In genomic region chr4:4726051-4726450, GRCh38 we compare ENCODE assay signal across 15 cellular contexts.
DNase-seq lines count a peak whose midpoint lies in the region; ATAC-seq, FAIRE-seq and TF ChIP-seq lines count a peak whose summit lies in the region.
"Had no signal": no experiment of that assay in that cellular context is flagged by ENCODE, and none has a peak within 500 bp of the region (broad histone marks: within the 10 kb centered on the region; RNA-seq: fewer than 3 reads in every experiment).

No MANE protein-coding gene starts in this region.

- FAIRE-seq in keratinocyte (lab: Jason Lieb, UNC), result no peak

- intact Hi-C loops in CD4-positive, alpha-beta memory T cell (cut with micrococcal nuclease), result no loop called here
- intact Hi-C loops in lower leg skin (cut with DNase I; ENCODE audit: low total_unique reads), result no loop called here

- dilution Hi-C loops in keratinocyte (cut with MboI; ENCODE audit: extremely low pct_ligation_motif_present, low sequenced_read_pairs), result no loop called here

- peaks cover 23% of the 10 kb centered on the region for H3K27me3 Mint-ChIP-seq in WTC11 (ENCODE audit: low read depth)
- no peaks in the 10 kb centered on the region for H3K27me3 Mint-ChIP-seq in CD4-positive, alpha-beta memory T cell
- H3K27me3 Mint-ChIP-seq: activated CD4-positive, alpha-beta memory T cell treated with anti-CD3 and anti-CD28 coated beads for 36 hours had no signal

- H3K4me1 ChIP-seq in keratinocyte (ENCODE audit: control insufficient read depth, extremely low read depth, insufficient read depth, low read length), result no peaks in the 10 kb centered on the region
- H3K4me1 ChIP-seq in CD4-positive, alpha-beta memory T cell (ENCODE audit: insufficient read depth, low read length), result no peaks in the 10 kb centered on the region
- H3K4me1 ChIP-seq: heart right ventricle, parathyroid adenoma had no signal

- peaks cover 51% of the 10 kb centered on the region for H3K36me3 Mint-ChIP-seq in WTC11
- H3K36me3 Mint-ChIP-seq in CD4-positive, alpha-beta memory T cell, result peaks cover 13 to 35% of the 10 kb centered on the region in 2 donors

- no peak overlapping the region for H3K9ac ChIP-seq in keratinocyte (ENCODE audit: control insufficient read depth, extremely low read depth, insufficient read depth, low read length)
- H3K9ac ChIP-seq: parathyroid adenoma had no signal

- H4K20me1 ChIP-seq in keratinocyte (ENCODE audit: control insufficient read depth, extremely low read depth, insufficient read depth, low read length), result no peaks in the 10 kb centered on the region

- peaks cover 9% of the 10 kb centered on the region for H3K4me1 Mint-ChIP-seq in WTC11
- H3K4me1 Mint-ChIP-seq in CD4-positive, alpha-beta memory T cell, result no peaks in the 10 kb centered on the region

- H3K27me3 ChIP-seq in keratinocyte (ENCODE audit: control insufficient read depth, extremely low read depth, insufficient read depth, low read length), result no peaks in the 10 kb centered on the region
- H3K27me3 ChIP-seq in CD4-positive, alpha-beta memory T cell (ENCODE audit: insufficient read depth, low read length), result no peaks in the 10 kb centered on the region
- H3K27me3 ChIP-seq: heart right ventricle had no signal

- CTCF ChIA-PET in HEK293T (lab: Yijun Ruan, JAX), result no interaction called here
- CTCF ChIA-PET in WTC11 (lab: Charles Lee), result interaction anchor here (0.8 to 1.2 kb wide), 3 partner anchors 8 to 141 kb away, joined by 3 to 4 read pairs (median 3); no protein-coding TSS in a partner anchor
- CTCF ChIA-PET in CD4-positive, alpha-beta memory T cell (lab: Charles Lee; ENCODE audit: partially characterized antibody), result no interaction called here

- 0 out of 2 replicates have a peak, but pooled peaks have one; percentile 44 for TF ChIP-seq CTCF in WTC11 (IDR thresholded peaks at IDR 0.05)
- peak; percentile 25 to 50 (median 43) for TF ChIP-seq CTCF in keratinocyte (optimal IDR thresholded peaks at IDR 0.05 in 1 of 3, IDR thresholded peaks at IDR 0.05 in 1 of 3, conservative IDR thresholded peaks at IDR 0.05 in 1 of 3; ENCODE audit: extremely low read depth in 1 of 3, insufficient read depth in 2 of 3, low read length in 3 of 3)
- TF ChIP-seq CTCF in lower leg skin (IDR thresholded peaks at IDR 0.05), result no peak

- no peak overlapping the region for H3K27ac ChIP-seq in keratinocyte (ENCODE audit: control insufficient read depth, insufficient read depth, low read length)
- no peak overlapping the region for H3K27ac ChIP-seq in CD4-positive, alpha-beta memory T cell (ENCODE audit: low read depth, low read length)
- H3K27ac ChIP-seq: heart right ventricle, parathyroid adenoma had no signal

- no peaks in the 10 kb centered on the region for H3K79me2 ChIP-seq in keratinocyte (ENCODE audit: control insufficient read depth, insufficient read depth, low read length)
- H3K79me2 ChIP-seq: parathyroid adenoma had no signal

- ATAC-seq in WTC11, result 0 out of 2 replicates have a peak, but pooled peaks have one; percentile 22
- no peak for ATAC-seq in GM18868 (IDR thresholded peaks at IDR 0.05; ENCODE audit: unreplicated experiment)
- ATAC-seq in GM18861 (IDR thresholded peaks at IDR 0.05; ENCODE audit: unreplicated experiment), result no peak
- ATAC-seq: activated naive CD4-positive, alpha-beta T cell treated with anti-CD3 and anti-CD28 coated beads, Interleukin-2, amount 50 U/mL, for 72 hours; heart right ventricle; stimulated activated naive CD8-positive, alpha-beta T cell treated with anti-CD3 and anti-CD28 coated beads, Interleukin-15, Interleukin-2, amounts not matched to agents 100 U/mL and 50 U/mL, for 24 hours had no signal

- TF ChIP-seq POLR2A in lower leg skin (IDR thresholded peaks at IDR 0.05), result no peak

- H3K9me3 ChIP-seq in keratinocyte (ENCODE audit: control insufficient read depth, low read depth, low read length), result peaks cover 8% of the 10 kb centered on the region
- H3K9me3 ChIP-seq in CD4-positive, alpha-beta memory T cell (ENCODE audit: control insufficient read depth in 1 of 2, low read length in 2 of 2), result peaks cover 6 to 11% of the 10 kb centered on the region in 2 donors

- no peaks in the 10 kb centered on the region for H3K36me3 ChIP-seq in keratinocyte (ENCODE audit: control insufficient read depth in 2 of 2, extremely low read depth in 1 of 2, insufficient read depth in 2 of 2, low read length in 2 of 2)
- no peaks in the 10 kb centered on the region for H3K36me3 ChIP-seq in CD4-positive, alpha-beta memory T cell (ENCODE audit: insufficient read depth, low read length)
- H3K36me3 ChIP-seq: heart right ventricle had no signal

- H2AFZ ChIP-seq in keratinocyte (ENCODE audit: control insufficient read depth, low read length), result no peak overlapping the region
- H2AFZ ChIP-seq: parathyroid adenoma had no signal

- POLR2A ChIA-PET in HEK293T (lab: Yijun Ruan, JAX) (no interaction called here), WTC11 (lab: Charles Lee) (no interaction called here)
- POLR2A ChIA-PET in CD4-positive, alpha-beta memory T cell (lab: Charles Lee; ENCODE audit: partially characterized antibody), result no interaction called here

- DNase-seq in DMS53 (lab: John Stamatoyannopoulos, UW) (peak; percentile 49), HEK293T (ENCODE audit: extremely low spot score) (peak; percentile 46), WTC11 (ENCODE audit: low spot score) (no peak), keratinocyte (ENCODE audit: low read depth, low spot score) (no peak), lower leg skin (ENCODE audit: low spot score in 2 of 2) (no peak)
- DNase-seq in CD4-positive, alpha-beta memory T cell, result no peak
- DNase-seq: activated CD4-positive, alpha-beta memory T cell treated with anti-CD3 and anti-CD28 coated beads for 36 hours; heart right ventricle; NCI-H187 treated with DMSO at 0.1 percent for 48 hours; stimulated activated naive CD8-positive, alpha-beta T cell treated with anti-CD3 and anti-CD28 coated beads, Interleukin-15, Interleukin-2, amounts not matched to agents 100 U/mL and 50 U/mL, for 24 hours had no signal

- no peak overlapping the region for H3K27ac Mint-ChIP-seq in WTC11
- H3K27ac Mint-ChIP-seq in CD4-positive, alpha-beta memory T cell, result no peak overlapping the region
- H3K27ac Mint-ChIP-seq: activated CD4-positive, alpha-beta memory T cell treated with anti-CD3 and anti-CD28 coated beads for 36 hours; activated naive CD4-positive, alpha-beta T cell treated with anti-CD3 and anti-CD28 coated beads, Interleukin-2, amount 50 U/mL, for 72 hours; T-helper 1 cell treated with Interleukin-12 subunit alpha and Interleukin-12 subunit beta and Interleukin-4 antibody, amounts not matched to agents 30 μg/mL and 1 μg/mL, for 36 hours had no signal

- peaks cover 49% of the 10 kb centered on the region for H3K9me3 Mint-ChIP-seq in WTC11
- peaks cover 0 to 54% (median 41%) of the 10 kb centered on the region in 8 donors for H3K9me3 Mint-ChIP-seq in CD4-positive, alpha-beta memory T cell

- 73 to 84% methylated on average over 2 of the region's 2 CpGs for WGBS in lower leg skin, 2 donors

- H3K4me3 ChIP-seq in keratinocyte (ENCODE audit: control insufficient read depth in 2 of 3, extremely low read depth in 1 of 3, insufficient read depth in 2 of 3, low read depth in 1 of 3, low read length in 3 of 3) (no peak overlapping the region), lower leg skin (ENCODE audit: low read depth, poor library complexity, severe bottlenecking) (no peak overlapping the region)
- H3K4me3 ChIP-seq in CD4-positive, alpha-beta memory T cell (ENCODE audit: low read length in 2 of 2), result no peak overlapping the region
- H3K4me3 ChIP-seq: heart right ventricle had no signal

- no peaks in the 10 kb centered on the region for H3K9me1 ChIP-seq in keratinocyte (ENCODE audit: control insufficient read depth, extremely low read depth, insufficient read depth, low read length)

- no peak overlapping the region for H3K4me3 Mint-ChIP-seq in WTC11
- H3K4me3 Mint-ChIP-seq in CD4-positive, alpha-beta memory T cell, result no peak overlapping the region
- H3K4me3 Mint-ChIP-seq: activated CD4-positive, alpha-beta memory T cell treated with anti-CD3 and anti-CD28 coated beads for 36 hours; T-helper 1 cell treated with Interleukin-12 subunit alpha and Interleukin-12 subunit beta and Interleukin-4 antibody, amounts not matched to agents 30 μg/mL and 1 μg/mL, for 36 hours had no signal

- no peak overlapping the region for H3K4me2 ChIP-seq in keratinocyte (ENCODE audit: control insufficient read depth, extremely low read depth, insufficient read depth, low read depth, low read length)

TF ChIP-seq in HEK293T, 16 proteins besides CTCF, POLR2A, EP300 and RAD21 (continues in another document):
- TF ChIP-seq FOXA1 (IDR thresholded peaks at IDR 0.05) (no peak), SUZ12 (IDR thresholded peaks at IDR 0.05) (no peak), L3MBTL2 (conservative IDR thresholded peaks at IDR 0.05) (no peak), LEF1 (IDR thresholded peaks at IDR 0.05; ENCODE audit: borderline replicate concordance) (no peak), PKNOX1 (IDR thresholded peaks at IDR 0.05) (no peak), CTBP1 (IDR thresholded peaks at IDR 0.05; ENCODE audit: borderline replicate concordance) (no peak), TARDBP (IDR thresholded peaks at IDR 0.05) (no peak)

Comparison
In these comparisons a context has a peak if more than half of its experiments do, and no peak if none do; other contexts are left out.
1. DNase-seq: peak in DMS53 (single experiment) and HEK293T (single experiment); none in WTC11 (single experiment), keratinocyte (single experiment), CD4-positive, alpha-beta memory T cell (0 of 5) and lower leg skin (0 of 2).
2. CTCF ChIP-seq: peak in WTC11 (single experiment) and keratinocyte (3 of 3); none in lower leg skin (0 of 3).